Comparison of ENCODE assay signal across 24 cellular contexts in genomic region chr2:8253781-8254180, GRCh38.
DNase-seq lines count a peak whose midpoint lies in the region; ATAC-seq and TF ChIP-seq lines count a peak whose summit lies in the region.
"Had no signal": no experiment of that assay in that cellular context is flagged by ENCODE, and none has a peak within 500 bp of the region (broad histone marks: within the 10 kb centered on the region; RNA-seq: fewer than 3 reads in every experiment).

No MANE protein-coding gene starts in this region.

- H3K36me3 Mint-ChIP-seq in immature natural killer cell = peaks cover 43 to 75% (median 46%) of the 10 kb centered on the region in 3 donors
- H3K36me3 Mint-ChIP-seq: CD4-positive, CD25-positive, alpha-beta regulatory T cell had no signal

- no peaks in the 10 kb centered on the region for H3K9me2 ChIP-seq in Karpas-422 (replicated peaks; ENCODE audit: insufficient read depth, low read length)

- H3K4me1 ChIP-seq in BLaER1 = peaks cover 27% of the 10 kb centered on the region
- peaks cover 43% of the 10 kb centered on the region for H3K4me1 ChIP-seq in Karpas-422 (ENCODE audit: low read length)
- H3K4me1 ChIP-seq: lower lobe of right lung had no signal

- H3K4me3 ChIP-seq in BLaER1 (no peak overlapping the region), Karpas-422 (ENCODE audit: low read length) (no peak overlapping the region)
- H3K4me3 ChIP-seq: gastroesophageal sphincter, hepatocyte, lower lobe of right lung, ovary, SJSA1 had no signal

- H3K4me3 Mint-ChIP-seq in immature natural killer cell = peak overlapping the region in 2 of 5 donors; percentile 24 to 62
- H3K4me3 Mint-ChIP-seq: activated CD4-positive, alpha-beta T cell treated with anti-CD3 and anti-CD28 coated beads, Interleukin-2, amount 10 ng/mL, durations not matched to agents 24 days and 14 days; activated naive CD8-positive, alpha-beta T cell treated with anti-CD3 and anti-CD28 coated beads, Interleukin-2, amount 10 ng/mL, durations not matched to agents 7 days and 5 days; activated T-cell treated with anti-CD3 and anti-CD28 coated beads, Interleukin-2, amount 50 U/mL, for 24 hours; CD4-positive, CD25-positive, alpha-beta regulatory T cell; naive thymus-derived CD4-positive, alpha-beta T cell; stimulated activated naive B cell treated with anti-CD40 and anti-IgM and Interleukin-4, amounts not matched to agents 10 μg/mL and 1 μg/mL and 100 μg/mL, for 72 hours had no signal

- ATAC-seq in GM18909 (IDR thresholded peaks at IDR 0.05; ENCODE audit: poor library complexity, unreplicated experiment) = peak; percentile 4
- ATAC-seq: gastroesophageal sphincter; lower lobe of right lung; naive thymus-derived CD4-positive, alpha-beta T cell had no signal

- H3K4me2 ChIP-seq in BLaER1 (peak overlapping the region; percentile 24), Karpas-422 (ENCODE audit: low read depth, low read length, poor library complexity, severe bottlenecking) (peak overlapping the region; percentile 18)
- H3K4me2 ChIP-seq: hepatocyte had no signal

- peak overlapping the region; percentile 25; the same call in 1 of the 2 replicates for H2AFZ ChIP-seq in Karpas-422 (ENCODE audit: low read length)
- H2AFZ ChIP-seq: hepatocyte had no signal

- H3K27me3 Mint-ChIP-seq in immature natural killer cell (ENCODE audit: low read depth in 3 of 3) = no peaks in the 10 kb centered on the region
- H3K27me3 Mint-ChIP-seq: activated naive CD8-positive, alpha-beta T cell treated with anti-CD3 and anti-CD28 coated beads, Interleukin-2, amount 10 ng/mL, durations not matched to agents 7 days and 5 days; activated T-cell treated with anti-CD3 and anti-CD28 coated beads, Interleukin-2, amount 50 U/mL, for 24 hours; CD4-positive, CD25-positive, alpha-beta regulatory T cell had no signal

- no peak for TF ChIP-seq CTCF in GM13977 (IDR thresholded peaks at IDR 0.05; ENCODE audit: extremely low read depth, insufficient read depth, missing control alignments)

- H4K20me1 ChIP-seq in BLaER1 (no peaks in the 10 kb centered on the region), Karpas-422 (ENCODE audit: insufficient read depth, low read depth, low read length) (no peaks in the 10 kb centered on the region)

- no peaks in the 10 kb centered on the region for H3K79me2 ChIP-seq in Karpas-422 (ENCODE audit: low read length)
- H3K79me2 ChIP-seq: hepatocyte had no signal

- peak overlapping the region; percentile 43 to 85 (median 78) for H3K27ac Mint-ChIP-seq in immature natural killer cell
- H3K27ac Mint-ChIP-seq: activated CD4-positive, alpha-beta T cell treated with anti-CD3 and anti-CD28 coated beads, Interleukin-2, amount 10 ng/mL, durations not matched to agents 24 days and 14 days; activated naive CD8-positive, alpha-beta T cell treated with anti-CD3 and anti-CD28 coated beads, Interleukin-2, amount 10 ng/mL, durations not matched to agents 7 days and 5 days; activated T-cell treated with anti-CD3 and anti-CD28 coated beads, Interleukin-2, amount 50 U/mL, for 24 hours; CD4-positive, CD25-positive, alpha-beta regulatory T cell; naive thymus-derived CD4-positive, alpha-beta T cell; stimulated activated naive B cell treated with anti-CD40 and anti-IgM and Interleukin-4, amounts not matched to agents 10 μg/mL and 1 μg/mL and 100 μg/mL, for 72 hours had no signal

- H3K27me3 ChIP-seq in BLaER1 (no peaks in the 10 kb centered on the region), Karpas-422 (ENCODE audit: low read length) (no peaks in the 10 kb centered on the region)
- H3K27me3 ChIP-seq: gastroesophageal sphincter, hepatocyte, ovary, SJSA1 had no signal

- in situ Hi-C loops in GM13977 (cut with MboI; ENCODE audit: low pct_unique_long_range_greater_than_20kb, low sequenced_read_pairs, unreplicated experiment) = no loop called here

- H3K9ac ChIP-seq in BLaER1 (no peak overlapping the region), Karpas-422 (ENCODE audit: low read length) (peak overlapping the region; percentile 17; the same call in 1 of the 2 replicates)

- no peak overlapping the region for H3K27ac ChIP-seq in BLaER1
- H3K27ac ChIP-seq in Karpas-422 (ENCODE audit: low read length) = no peak overlapping the region
- H3K27ac ChIP-seq: gastroesophageal sphincter, hepatocyte, lower lobe of right lung, ovary, SJSA1 had no signal

- DNase-seq in Karpas-422 (no peak), immature natural killer cell (no peak), NCI-H524 treated with DMSO at 0.1 percent for 48 hours (lab: John Stamatoyannopoulos, UW) (no peak), GOT3 (lab: John Stamatoyannopoulos, UW) (no peak), GM13977 (ENCODE audit: low spot score) (no peak), NCI-H2196 treated with DMSO at 0.1 percent for 48 hours (lab: John Stamatoyannopoulos, UW; ENCODE audit: unreplicated experiment) (no peak)
- DNase-seq: activated CD4-positive, alpha-beta T cell treated with anti-CD3 and anti-CD28 coated beads, Interleukin-2, amount 10 ng/mL, durations not matched to agents 24 days and 14 days; activated gamma-delta T cell treated with Interleukin-2 at 50 U/mL for 16 hours; activated naive CD8-positive, alpha-beta T cell treated with anti-CD3 and anti-CD28 coated beads, Interleukin-2, amount 10 ng/mL, durations not matched to agents 7 days and 5 days; activated T-cell treated with anti-CD3 and anti-CD28 coated beads, Interleukin-2, amount 50 U/mL, for 24 hours; aorta; CD4-positive, CD25-positive, alpha-beta regulatory T cell; DMS 273 treated with DMSO at 0.1 percent for 48 hours; EL; H7; lower lobe of right lung; naive thymus-derived CD4-positive, alpha-beta T cell; ovary had no signal

- no peaks in the 10 kb centered on the region for H3K36me3 ChIP-seq in BLaER1
- H3K36me3 ChIP-seq in Karpas-422 (ENCODE audit: insufficient read depth, low read length) = no peaks in the 10 kb centered on the region
- H3K36me3 ChIP-seq: gastroesophageal sphincter, lower lobe of right lung, ovary, SJSA1 had no signal

- peaks cover 23 to 36% of the 10 kb centered on the region in 2 donors for H3K4me1 Mint-ChIP-seq in immature natural killer cell

- peaks cover 0 to 1% (median 0%) of the 10 kb centered on the region in 6 donors for H3K9me3 Mint-ChIP-seq in immature natural killer cell

- H3K9me3 ChIP-seq in BLaER1 = peaks cover 22% of the 10 kb centered on the region
- H3K9me3 ChIP-seq in Karpas-422 (ENCODE audit: low read length) = no peaks in the 10 kb centered on the region
- H3K9me3 ChIP-seq: gastroesophageal sphincter, lower lobe of right lung, ovary, SJSA1 had no signal
